ENCODE assay signal across 9 cellular contexts in the genomic region with DNA sequence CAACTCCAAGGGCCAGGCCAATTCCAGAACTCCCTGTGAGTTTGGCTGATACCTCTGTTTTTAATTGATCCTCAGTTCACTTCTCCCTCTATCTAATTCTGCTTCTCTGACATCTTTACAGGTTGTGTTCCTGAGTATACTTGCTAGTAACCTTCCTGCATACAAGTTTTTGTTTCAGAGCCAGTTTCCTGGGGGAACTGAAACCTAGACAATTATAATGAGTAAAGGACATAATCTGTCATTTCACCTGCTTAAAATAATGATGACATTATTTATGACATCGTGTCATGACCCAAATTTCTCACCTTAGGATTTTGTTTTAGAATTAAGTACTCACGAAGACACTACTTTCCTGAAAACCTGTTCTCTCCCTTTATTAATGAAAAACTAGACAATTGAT. TPM values are rescaled to one million over a fixed set of nuclear protein-coding genes. Genes with fewer than 3 reads are reported as not detected.
DNase-seq lines count a peak whose midpoint lies in the region; ATAC-seq and TF ChIP-seq lines count a peak whose summit lies in the region.
"Had no signal": no experiment of that assay in that cellular context is flagged by ENCODE, and none has a peak within 500 bp of the region (broad histone marks: within the 10 kb centered on the region; RNA-seq: fewer than 3 reads in every experiment).

No MANE protein-coding gene starts in this region.

- POLR2A ChIA-PET in activated CD4-positive, alpha-beta T cell treated with anti-CD3 and anti-CD28 coated beads for 36 hours (lab: Charles Lee): no interaction called here

- intact Hi-C loops in activated CD4-positive, alpha-beta T cell treated with anti-CD3 and anti-CD28 coated beads for 36 hours (cut with DNase I, micrococcal nuclease): no loop called here
- intact Hi-C loops in body of pancreas (cut with DNase I) (no loop called here), transverse colon (cut with DNase I; ENCODE audit: low total_unique reads) (no loop called here)

- no peaks in the 10 kb centered on the region for H3K36me3 ChIP-seq in neutrophil
- no peaks in the 10 kb centered on the region for H3K36me3 ChIP-seq in body of pancreas (replicated peaks in 1 of 2; ENCODE audit: insufficient read depth in 1 of 2, low read depth in 2 of 2)
- no peaks in the 10 kb centered on the region for H3K36me3 ChIP-seq in transverse colon

- peak overlapping the region in 1 of 2 experiments; percentile 12 for H3K4me3 ChIP-seq in neutrophil (ENCODE audit: low read depth in 1 of 2, low read length in 1 of 2)
- no peak overlapping the region for H3K4me3 ChIP-seq in body of pancreas
- no peak overlapping the region for H3K4me3 ChIP-seq in transverse colon

- TF ChIP-seq EP300 in transverse colon (IDR thresholded peaks at IDR 0.05; ENCODE audit: low read depth): no peak

- TF ChIP-seq POLR2A in body of pancreas (IDR thresholded peaks at IDR 0.05) (no peak), transverse colon (IDR thresholded peaks at IDR 0.05) (no peak)

- CTCF ChIA-PET in activated CD4-positive, alpha-beta T cell treated with anti-CD3 and anti-CD28 coated beads for 36 hours (lab: Charles Lee): no interaction called here

- ATAC-seq in activated CD4-positive, alpha-beta T cell treated with anti-CD3 and anti-CD28 coated beads for 36 hours: peak; percentile 47
- ATAC-seq in HG02588 (IDR thresholded peaks at IDR 0.05; ENCODE audit: unreplicated experiment) (peak; percentile 49), HG03469 (IDR thresholded peaks at IDR 0.05; ENCODE audit: unreplicated experiment) (peak; percentile 67), foreskin keratinocyte (no peak), body of pancreas (no peak)

- H3K27me3 ChIP-seq in neutrophil (no peaks in the 10 kb centered on the region), foreskin keratinocyte (no peaks in the 10 kb centered on the region), body of pancreas (no peaks in the 10 kb centered on the region), transverse colon (no peaks in the 10 kb centered on the region)

- peak overlapping the region; percentile 73 for H3K27ac ChIP-seq in neutrophil
- no peak overlapping the region for H3K27ac ChIP-seq in foreskin keratinocyte
- no peak overlapping the region for H3K27ac ChIP-seq in body of pancreas
- H3K27ac ChIP-seq in transverse colon: peak overlapping the region in 2 of 4 donors; percentile 10 to 57

- no peaks in the 10 kb centered on the region for H3K27me3 Mint-ChIP-seq in activated CD4-positive, alpha-beta T cell treated with anti-CD3 and anti-CD28 coated beads for 36 hours

- WGBS in body of pancreas, 2 donors: 65 to 68% methylated on average over 2 of the region's 2 CpGs
- WGBS in transverse colon (ENCODE audit: low coverage in 1 of 2), 2 donors: 55 to 72% methylated on average over 2 of the region's 2 CpGs

- H3K27ac Mint-ChIP-seq in activated CD4-positive, alpha-beta T cell treated with anti-CD3 and anti-CD28 coated beads for 36 hours: no peak overlapping the region
- H3K27ac Mint-ChIP-seq: natural killer cell treated with Interleukin-12 subunit alpha and Interleukin-12 subunit beta and Interleukin-15 and Interleukin-18, amount 100 ng/mL, for 72 hours had no signal

- no peak overlapping the region for H3K4me3 Mint-ChIP-seq in activated CD4-positive, alpha-beta T cell treated with anti-CD3 and anti-CD28 coated beads for 36 hours
- H3K4me3 Mint-ChIP-seq: natural killer cell treated with Interleukin-12 subunit alpha and Interleukin-12 subunit beta and Interleukin-15 and Interleukin-18, amount 100 ng/mL, for 72 hours had no signal

- no peaks in the 10 kb centered on the region for H3K9me3 Mint-ChIP-seq in activated CD4-positive, alpha-beta T cell treated with anti-CD3 and anti-CD28 coated beads for 36 hours (ENCODE audit: low read depth)
- H3K9me3 Mint-ChIP-seq: natural killer cell treated with Interleukin-12 subunit alpha and Interleukin-12 subunit beta and Interleukin-15 and Interleukin-18, amount 100 ng/mL, for 72 hours had no signal

- no peak for DNase-seq in activated CD4-positive, alpha-beta T cell treated with anti-CD3 and anti-CD28 coated beads for 36 hours
- DNase-seq in activated CD4-positive, alpha-beta T cell treated with anti-CD3 and anti-CD28 coated beads, Interleukin-2, amount 50 U/mL, for 1 hour: no peak
- DNase-seq in foreskin keratinocyte (no peak), body of pancreas (no peak), transverse colon (no peak)

- in situ Hi-C loops in transverse colon (cut with MboI; ENCODE audit: low pct_ligation_motif_present in 1 of 4, low pct_unique_long_range_greater_than_20kb in 1 of 4, low sequenced_read_pairs in 3 of 4): no loop called here

- TF ChIP-seq CTCF in neutrophil (IDR thresholded peaks at IDR 0.05) (no peak), foreskin keratinocyte (conservative IDR thresholded peaks at IDR 0.05) (no peak), body of pancreas (IDR thresholded peaks at IDR 0.05) (no peak), transverse colon (IDR thresholded peaks at IDR 0.05) (no peak)

- no peaks in the 10 kb centered on the region for H3K9me3 ChIP-seq in neutrophil
- H3K9me3 ChIP-seq in body of pancreas: no peaks in the 10 kb centered on the region
- no peaks in the 10 kb centered on the region for H3K9me3 ChIP-seq in transverse colon

- peaks cover 12 to 22% of the 10 kb centered on the region in 2 experiments for H3K4me1 ChIP-seq in neutrophil (ENCODE audit: control insufficient read depth in 1 of 2, insufficient read depth in 1 of 2, low read depth in 1 of 2, low read length in 1 of 2)
- H3K4me1 ChIP-seq in foreskin keratinocyte: no peaks in the 10 kb centered on the region
- no peaks in the 10 kb centered on the region for H3K4me1 ChIP-seq in body of pancreas
- H3K4me1 ChIP-seq in transverse colon: no peaks in the 10 kb centered on the region

- peaks cover 17% of the 10 kb centered on the region for H3K4me1 Mint-ChIP-seq in activated CD4-positive, alpha-beta T cell treated with anti-CD3 and anti-CD28 coated beads for 36 hours

- no peaks in the 10 kb centered on the region for H3K36me3 Mint-ChIP-seq in activated CD4-positive, alpha-beta T cell treated with anti-CD3 and anti-CD28 coated beads for 36 hours (ENCODE audit: low read depth)
- H3K36me3 Mint-ChIP-seq: natural killer cell treated with Interleukin-12 subunit alpha and Interleukin-12 subunit beta and Interleukin-15 and Interleukin-18, amount 100 ng/mL, for 72 hours had no signal

RNA-seq across cellular contexts. Expression of a gene that starts 12.5 kb away (rescaled TPM):
- 10 to 100 TPM; 71.3 to 85.9 TPM for total RNA-seq in activated CD4-positive, alpha-beta T cell treated with anti-CD3 and anti-CD28 coated beads for 36 hours
- total RNA-seq in foreskin keratinocyte (65.2 and 65.7 TPM in 2 replicates), body of pancreas (100 to 1,000 TPM in 1 of 2 donors, 10 to 100 TPM in 1; 85.9 to 127 TPM), transverse colon (10 to 100 TPM; 41.0 to 95.0 (median 48.3) TPM)
- polyA plus RNA-seq in foreskin keratinocyte: 15.5 and 16.3 TPM in 2 replicates

Comparison
In these comparisons a context has a peak if more than half of its experiments do, and no peak if none do; other contexts are left out.
1. ATAC-seq: peak in activated CD4-positive, alpha-beta T cell treated with anti-CD3 and anti-CD28 coated beads for 36 hours (single experiment), HG02588 (single experiment) and HG03469 (single experiment); none in foreskin keratinocyte (single experiment) and body of pancreas (single experiment).